In genomic region chr15:74406992-74407705, GRCh38 we compare ENCODE assay signal across 9 cellular contexts. TPM values are rescaled to one million over a fixed set of nuclear protein-coding genes. Genes with fewer than 3 reads are reported as not detected.
DNase-seq lines count a peak whose midpoint lies in the region; ATAC-seq and TF ChIP-seq lines count a peak whose summit lies in the region.
"Had no signal": no experiment of that assay in that cellular context is flagged by ENCODE, and none has a peak within 500 bp of the region (broad histone marks: within the 10 kb centered on the region; RNA-seq: fewer than 3 reads in every experiment).

No MANE protein-coding gene starts in this region.

- H3K4me3 ChIP-seq in AG04449 (ENCODE audit: low read depth, low read length) = peak overlapping the region; percentile 33
- H3K4me3 ChIP-seq in H7 (ENCODE audit: insufficient read depth, low read depth, low read length) = no peak overlapping the region

- POLR2A ChIA-PET in AG04449 (lab: Yijun Ruan, JAX) = interaction anchor here (0.6 to 1.4 kb wide), 7 partner anchors 11 to 27 kb away, joined by 3 to 12 read pairs (median 3); no protein-coding TSS in a partner anchor
- POLR2A ChIA-PET in activated naive CD8-positive, alpha-beta T cell treated with anti-CD3 and anti-CD28 coated beads, Interleukin-2, amount 10 ng/mL, durations not matched to agents 7 days and 5 days (lab: Charles Lee) = interaction anchor here (2.1 kb wide), 1 partner anchor 22 kb away, joined by 7 read pairs; no protein-coding TSS in a partner anchor

- H3K27ac Mint-ChIP-seq in activated naive CD8-positive, alpha-beta T cell treated with anti-CD3 and anti-CD28 coated beads, Interleukin-2, amount 10 ng/mL, durations not matched to agents 7 days and 5 days = peak overlapping the region; percentile 76

- no peak overlapping the region for H3K4me3 Mint-ChIP-seq in activated naive CD8-positive, alpha-beta T cell treated with anti-CD3 and anti-CD28 coated beads, Interleukin-2, amount 10 ng/mL, durations not matched to agents 7 days and 5 days

- CTCF ChIA-PET in AG04449 (lab: Yijun Ruan, JAX) = interaction anchor here (0.6 to 6.0 kb wide), 10 partner anchors 9 to 37 kb away, joined by 3 to 47 read pairs (median 6); no protein-coding TSS in a partner anchor

- H3K36me3 ChIP-seq in H7 (replicated peaks; ENCODE audit: control insufficient read depth, insufficient read depth, low read length) = no peaks in the 10 kb centered on the region; the same call in 1 of the 2 replicates

- peak; percentile 73 for DNase-seq in AG04449 (ENCODE audit: low read depth, low spot score)
- DNase-seq in H7 = peak; percentile 84
- DNase-seq in activated naive CD8-positive, alpha-beta T cell treated with anti-CD3 and anti-CD28 coated beads, Interleukin-2, amount 10 ng/mL, durations not matched to agents 7 days and 5 days = no peak
- DNase-seq in kidney tubule cell (ENCODE audit: low spot score) = peak; percentile 96
- no peak for DNase-seq in GDM1 (lab: John Stamatoyannopoulos, UW)
- DNase-seq in activated CD4-positive, alpha-beta T cell treated with anti-CD3 and anti-CD28 coated beads for 1 hour = no peak

- H3K27me3 Mint-ChIP-seq in activated naive CD8-positive, alpha-beta T cell treated with anti-CD3 and anti-CD28 coated beads, Interleukin-2, amount 10 ng/mL, durations not matched to agents 7 days and 5 days = no peaks in the 10 kb centered on the region

- H3K4me1 Mint-ChIP-seq in activated naive CD8-positive, alpha-beta T cell treated with anti-CD3 and anti-CD28 coated beads, Interleukin-2, amount 10 ng/mL, durations not matched to agents 7 days and 5 days = peaks cover 31% of the 10 kb centered on the region

- H3K27me3 ChIP-seq in H7 (ENCODE audit: control insufficient read depth, insufficient read depth, low read length) = no peaks in the 10 kb centered on the region

- no peaks in the 10 kb centered on the region for H3K9me3 Mint-ChIP-seq in activated naive CD8-positive, alpha-beta T cell treated with anti-CD3 and anti-CD28 coated beads, Interleukin-2, amount 10 ng/mL, durations not matched to agents 7 days and 5 days

- H3K36me3 Mint-ChIP-seq in activated naive CD8-positive, alpha-beta T cell treated with anti-CD3 and anti-CD28 coated beads, Interleukin-2, amount 10 ng/mL, durations not matched to agents 7 days and 5 days = peaks cover 11% of the 10 kb centered on the region

- TF ChIP-seq CTCF in AG04449 (IDR thresholded peaks at IDR 0.05; ENCODE audit: insufficient read depth, low read length, missing control alignments) = peak; percentile 18

- no peak for ATAC-seq in activated naive CD8-positive, alpha-beta T cell treated with anti-CD3 and anti-CD28 coated beads, Interleukin-2, amount 10 ng/mL, durations not matched to agents 7 days and 5 days (ENCODE audit: low read depth)
- ATAC-seq in HG02885 (IDR thresholded peaks at IDR 0.05; ENCODE audit: poor library complexity, unreplicated experiment) (no peak), GM18511 (IDR thresholded peaks at IDR 0.05; ENCODE audit: unreplicated experiment) (no peak)

RNA-seq across cellular contexts. Expression of gene SEMA7A, which starts 26.6 kb away (rescaled TPM):
- total RNA-seq in H7 (2014; rRNA removed; shearing (Covaris generic)) = 26.8 and 36.0 TPM in 2 replicates
- 10 to 100 TPM; 15.2 to 15.8 TPM for total RNA-seq in activated naive CD8-positive, alpha-beta T cell treated with anti-CD3 and anti-CD28 coated beads, Interleukin-2, amount 10 ng/mL, durations not matched to agents 7 days and 5 days

RNA-seq across cellular contexts. Expression of gene CYP11A1, which starts 39.7 kb away (rescaled TPM):
- 5.2 and 5.6 TPM in 2 replicates for total RNA-seq in H7 (2014; rRNA removed; shearing (Covaris generic))
- total RNA-seq in activated naive CD8-positive, alpha-beta T cell treated with anti-CD3 and anti-CD28 coated beads, Interleukin-2, amount 10 ng/mL, durations not matched to agents 7 days and 5 days = not detected
- total RNA-seq: T-helper 2 cell treated with Interferon-gamma antibody and Interleukin-4, amounts not matched to agents 100 ng/mL and 5 ng/mL, for 36 hours had no signal

RNA-seq across cellular contexts. Expression of gene UBL7, which starts 53.8 kb away (rescaled TPM):
- 83.0 and 105 TPM in 2 replicates for total RNA-seq in H7 (2014; rRNA removed; shearing (Covaris generic))
- 10 to 100 TPM; 55.3 to 63.2 TPM for total RNA-seq in activated naive CD8-positive, alpha-beta T cell treated with anti-CD3 and anti-CD28 coated beads, Interleukin-2, amount 10 ng/mL, durations not matched to agents 7 days and 5 days

Comparison
In these comparisons a context has a peak if more than half of its experiments do, and no peak if none do; other contexts are left out.
1. DNase-seq: peak in AG04449 (single experiment), H7 (single experiment) and kidney tubule cell (single experiment); none in activated naive CD8-positive, alpha-beta T cell treated with anti-CD3 and anti-CD28 coated beads, Interleukin-2, amount 10 ng/mL, durations not matched to agents 7 days and 5 days (single experiment), GDM1 (single experiment) and activated CD4-positive, alpha-beta T cell treated with anti-CD3 and anti-CD28 coated beads for 1 hour (single experiment).